Comparison of ENCODE assay signal across 8 cellular contexts in genomic region chr5:95859327-95860060, GRCh38. TPM values are rescaled to one million over a fixed set of nuclear protein-coding genes. Genes with fewer than 3 reads are reported as not detected.
DNase-seq lines count a peak whose midpoint lies in the region; ATAC-seq and TF ChIP-seq lines count a peak whose summit lies in the region.

No MANE protein-coding gene starts in this region.

- H3K4me3 ChIP-seq in ACC112 (ENCODE audit: low read depth, low read length) (peak overlapping the region; percentile 58), Karpas-422 (ENCODE audit: low read length) (0 out of 2 replicates have a peak overlapping the region, but pooled peaks have one; percentile 13)

- H3K4me1 Mint-ChIP-seq in brain (peaks cover 43% of the 10 kb centered on the region), mesothelial cell of epicardium (peaks cover 41% of the 10 kb centered on the region)

- no peaks in the 10 kb centered on the region for H4K20me1 ChIP-seq in Karpas-422 (ENCODE audit: insufficient read depth, low read depth, low read length)

- ATAC-seq in HG02588 (IDR thresholded peaks at IDR 0.05; ENCODE audit: unreplicated experiment) (no peak), GM21515 (IDR thresholded peaks at IDR 0.05; ENCODE audit: unreplicated experiment) (no peak), GM21619 (IDR thresholded peaks at IDR 0.05; ENCODE audit: unreplicated experiment) (no peak)

- no peak overlapping the region for H2AFZ ChIP-seq in ACC112 (ENCODE audit: low read length, unreplicated experiment)
- H2AFZ ChIP-seq in Karpas-422 (ENCODE audit: low read length), result no peak overlapping the region

- H3K27me3 Mint-ChIP-seq in brain, result no peaks in the 10 kb centered on the region
- H3K27me3 Mint-ChIP-seq in mesothelial cell of epicardium (ENCODE audit: low read depth), result peaks cover 6% of the 10 kb centered on the region

- H3K4me3 Mint-ChIP-seq in brain, result peak overlapping the region; percentile 61 to 83 (median 74)
- H3K4me3 Mint-ChIP-seq in mesothelial cell of epicardium, result peak overlapping the region; percentile 60

- peak overlapping the region; percentile 99 for H3K27ac ChIP-seq in ACC112 (ENCODE audit: low read depth, low read length)
- H3K27ac ChIP-seq in Karpas-422 (ENCODE audit: low read length), result no peak overlapping the region

- H3K9me3 Mint-ChIP-seq in brain (no peaks in the 10 kb centered on the region), mesothelial cell of epicardium (peaks cover 1% of the 10 kb centered on the region)

- no peaks in the 10 kb centered on the region for H3K27me3 ChIP-seq in ACC112 (ENCODE audit: insufficient read depth, low read length)
- H3K27me3 ChIP-seq in Karpas-422 (ENCODE audit: low read length), result no peaks in the 10 kb centered on the region

- H3K27ac Mint-ChIP-seq in brain (peak overlapping the region in 4 of 5 experiments; percentile 30 to 87 (median 68)), mesothelial cell of epicardium (peak overlapping the region; percentile 44)

- H3K79me2 ChIP-seq in ACC112 (ENCODE audit: control insufficient read depth, insufficient read depth, low read length, unreplicated experiment) (no peaks in the 10 kb centered on the region), Karpas-422 (ENCODE audit: low read length) (no peaks in the 10 kb centered on the region)

- H3K36me3 ChIP-seq in ACC112 (ENCODE audit: insufficient read depth, low read length) (no peaks in the 10 kb centered on the region), Karpas-422 (ENCODE audit: insufficient read depth, low read length) (no peaks in the 10 kb centered on the region)

- H3K9me2 ChIP-seq in Karpas-422 (replicated peaks; ENCODE audit: insufficient read depth, low read length), result no peaks in the 10 kb centered on the region

- H3K4me1 ChIP-seq in ACC112 (ENCODE audit: control insufficient read depth, insufficient read depth, low read length, unreplicated experiment) (peaks cover 74% of the 10 kb centered on the region), Karpas-422 (ENCODE audit: low read length) (peaks cover 16% of the 10 kb centered on the region)

- H3K9ac ChIP-seq in Karpas-422 (ENCODE audit: low read length), result no peak overlapping the region

- DNase-seq in Karpas-422 (no peak), mesothelial cell of epicardium (ENCODE audit: low spot score in 2 of 2, unreplicated experiment in 2 of 2) (no peak), NCI-H2107 (lab: John Stamatoyannopoulos, UW) (no peak)

- peak overlapping the region; percentile 49 for H3K4me2 ChIP-seq in Karpas-422 (ENCODE audit: low read depth, low read length, poor library complexity, severe bottlenecking)

- TF ChIP-seq CTCF in brain (conservative IDR thresholded peaks at IDR 0.05), result no peak
- no peak for TF ChIP-seq CTCF in mesothelial cell of epicardium (IDR thresholded peaks at IDR 0.05; ENCODE audit: unreplicated experiment)

- no peaks in the 10 kb centered on the region for H3K9me3 ChIP-seq in Karpas-422 (ENCODE audit: low read length)

- H3K36me3 Mint-ChIP-seq in brain (no peaks in the 10 kb centered on the region), mesothelial cell of epicardium (no peaks in the 10 kb centered on the region)

RNA-seq across cellular contexts. Expression of gene GLRX, which starts 37.0 kb away (rescaled TPM):
- total RNA-seq in Karpas-422 (2014; rRNA removed; shearing (Covaris generic); ENCODE audit: low replicate concordance), result 16.3 and 18.0 TPM in 2 replicates
- 12.5 TPM for polyA plus RNA-seq in brain (ENCODE audit: insufficient read depth, low read depth, low replicate concordance)
- total RNA-seq in mesothelial cell of epicardium, result 14.8 to 19.8 TPM (median 17.9 TPM) in 3 replicates
